In genomic region chr5:115962565-115963402, GRCh38 we compare ENCODE assay signal across 9 cellular contexts. TPM values are rescaled to one million over a fixed set of nuclear protein-coding genes. Genes with fewer than 3 reads are reported as not detected.
DNase-seq lines count a peak whose midpoint lies in the region; ATAC-seq and TF ChIP-seq lines count a peak whose summit lies in the region.
"Had no signal": no experiment of that assay in that cellular context is flagged by ENCODE, and none has a peak within 500 bp of the region (broad histone marks: within the 10 kb centered on the region; RNA-seq: fewer than 3 reads in every experiment).

No MANE protein-coding gene starts in this region.

- H3K27ac Mint-ChIP-seq in dendritic cell treated with granulocyte-macrophage colony-stimulating factor and Interleukin-4, amounts not matched to agents 40 ng/mL and 50 ng/mL, for 4 days: no peak overlapping the region
- H3K27ac Mint-ChIP-seq: CD4-positive, CD25-positive, alpha-beta regulatory T cell had no signal

- no peak for TF ChIP-seq CTCF in lower lobe of right lung (IDR thresholded peaks at IDR 0.05)
- no peak for TF ChIP-seq CTCF in upper lobe of left lung (IDR thresholded peaks at IDR 0.05)

- H3K4me1 ChIP-seq in lower lobe of right lung: peaks cover 18% of the 10 kb centered on the region
- peaks cover 18 to 20% (median 19%) of the 10 kb centered on the region in 4 donors for H3K4me1 ChIP-seq in upper lobe of left lung

- H3K27me3 ChIP-seq in lower lobe of right lung (ENCODE audit: low read depth) (peaks cover 33% of the 10 kb centered on the region), upper lobe of left lung (peaks cover 0 to 23% (median 14%) of the 10 kb centered on the region in 4 donors)

- peaks cover 19% of the 10 kb centered on the region for H3K4me1 Mint-ChIP-seq in dendritic cell treated with granulocyte-macrophage colony-stimulating factor and Interleukin-4, amounts not matched to agents 40 ng/mL and 50 ng/mL, for 4 days (ENCODE audit: low read depth)

- no peaks in the 10 kb centered on the region for H3K36me3 Mint-ChIP-seq in dendritic cell treated with granulocyte-macrophage colony-stimulating factor and Interleukin-4, amounts not matched to agents 40 ng/mL and 50 ng/mL, for 4 days (ENCODE audit: low read depth)

- TF ChIP-seq POLR2A in upper lobe of left lung (IDR thresholded peaks at IDR 0.05): no peak

- TF ChIP-seq EP300 in upper lobe of left lung (IDR thresholded peaks at IDR 0.05): no peak

- peak overlapping the region; percentile 26 for H3K4me3 Mint-ChIP-seq in dendritic cell treated with granulocyte-macrophage colony-stimulating factor and Interleukin-4, amounts not matched to agents 40 ng/mL and 50 ng/mL, for 4 days

- intact Hi-C loops in dendritic cell treated with granulocyte-macrophage colony-stimulating factor and Interleukin-4, amounts not matched to agents 40 ng/mL and 50 ng/mL, for 4 days (cut with micrococcal nuclease): no loop called here
- intact Hi-C loops in lower lobe of right lung (cut with DNase I): no loop called here

- WGBS in upper lobe of left lung, 2 donors: 10 to 17% methylated on average over 11 of the region's 71 CpGs

- H3K36me3 ChIP-seq in lower lobe of right lung: no peaks in the 10 kb centered on the region
- H3K36me3 ChIP-seq in upper lobe of left lung: no peaks in the 10 kb centered on the region

- H3K4me3 ChIP-seq in lower lobe of right lung (peak overlapping the region; percentile 45), upper lobe of left lung (peak overlapping the region in 3 of 4 donors; percentile 22 to 48 (median 42))

- DNase-seq in activated gamma-delta T cell (lab: John Stamatoyannopoulos, UW) (peak; percentile 6), activated gamma-delta T cell treated with Interleukin-2 at 50 U/mL for 16 hours (no peak), lower lobe of right lung (peak; percentile 45), upper lobe of left lung (peak in 1 of 2 donors; percentile 85), NCI-H1417 treated with DMSO at 0.1 percent for 48 hours (lab: John Stamatoyannopoulos, UW) (no peak), NCI-H524 treated with DMSO at 0.1 percent for 48 hours (lab: John Stamatoyannopoulos, UW) (no peak)
- DNase-seq: CD4-positive, CD25-positive, alpha-beta regulatory T cell had no signal

- H3K9me3 ChIP-seq in lower lobe of right lung (no peaks in the 10 kb centered on the region), upper lobe of left lung (no peaks in the 10 kb centered on the region)

- ATAC-seq in lower lobe of right lung (peak; percentile 73 to 75), upper lobe of left lung (ENCODE audit: low FRiP score in 2 of 2) (peak; percentile 66 to 90), GM18861 (IDR thresholded peaks at IDR 0.05; ENCODE audit: unreplicated experiment) (no peak)

- no peaks in the 10 kb centered on the region for H3K9me3 Mint-ChIP-seq in dendritic cell treated with granulocyte-macrophage colony-stimulating factor and Interleukin-4, amounts not matched to agents 40 ng/mL and 50 ng/mL, for 4 days

- no peak overlapping the region for H3K27ac ChIP-seq in lower lobe of right lung
- H3K27ac ChIP-seq in upper lobe of left lung: no peak overlapping the region

- H3K27me3 Mint-ChIP-seq in dendritic cell treated with granulocyte-macrophage colony-stimulating factor and Interleukin-4, amounts not matched to agents 40 ng/mL and 50 ng/mL, for 4 days: peaks cover 59% of the 10 kb centered on the region

RNA-seq across cellular contexts. Expression of gene LVRN, which starts 0.5 kb away (rescaled TPM):
- total RNA-seq in lower lobe of right lung (1.3 TPM), upper lobe of left lung (under 1 TPM in 3 of 6 donors, not detected in 3; 0.17 to 0.40 (median 0.30) TPM)
- total RNA-seq: CD4-positive, CD25-positive, alpha-beta regulatory T cell had no signal

Comparison
In these comparisons a context has a peak if more than half of its experiments do, and no peak if none do; other contexts are left out.
1. DNase-seq: peak in activated gamma-delta T cell (single experiment) and lower lobe of right lung (single experiment); none in activated gamma-delta T cell treated with Interleukin-2 at 50 U/mL for 16 hours (single experiment), NCI-H1417 treated with DMSO at 0.1 percent for 48 hours (single experiment) and NCI-H524 treated with DMSO at 0.1 percent for 48 hours (single experiment).